In genomic region chr10:73495884-73496674, GRCh38 we compare ENCODE assay signal across 8 cellular contexts. TPM values are rescaled to one million over a fixed set of nuclear protein-coding genes. Genes with fewer than 3 reads are reported as not detected.
A peak's percentile ranks its signal among the peaks of the same experiment; 100 is the strongest.
DNase-seq lines count a peak whose midpoint lies in the region; ATAC-seq and TF ChIP-seq lines count a peak whose summit lies in the region.

Gene PPP3CB, minus strand, starts transcription at chr10:73496024. Its CDS starts 135 bp downstream, at chr10:73495889.

- 6 to 11% (median 8%) methylated on average over 15 to 28 of the region's 28 CpGs for WGBS in adrenal gland, 4 donors
- WGBS in upper lobe of left lung, 2 donors, result 8 to 13% methylated on average over 14 to 25 of the region's 28 CpGs

- TF ChIP-seq POLR2A in adrenal gland (IDR thresholded peaks at IDR 0.05), result no peak
- no peak for TF ChIP-seq POLR2A in upper lobe of left lung (IDR thresholded peaks at IDR 0.05)

- DNase-seq in GM10266 (ENCODE audit: extremely low spot score) (peak; percentile 92), NCI-H1436 (lab: John Stamatoyannopoulos, UW) (peak; percentile 94), SW480 (ENCODE audit: low spot score) (peak; percentile 96), adrenal gland (peak; percentile 91 to 95 (median 94)), left cardiac atrium (peak; percentile 92), posterior vena cava (ENCODE audit: low spot score) (peak; percentile 97), upper lobe of left lung (peak; percentile 91 to 98)

- H3K36me3 ChIP-seq in adrenal gland (replicated peaks in 1 of 2) (no peaks in the 10 kb centered on the region), upper lobe of left lung (peaks cover 0 to 30% (median 15%) of the 10 kb centered on the region in 4 donors)

- TF ChIP-seq EP300 in upper lobe of left lung (IDR thresholded peaks at IDR 0.05), result no peak

- H3K4me3 ChIP-seq in adrenal gland (peak within 1 kb of the TSS; percentile 35 to 98 (median 60)), upper lobe of left lung (peak within 1 kb of the TSS; percentile 59 to 86 (median 78))

- H3K4me1 ChIP-seq in adrenal gland (replicated peaks in 1 of 2) (peaks cover 17 to 38% of the 10 kb centered on the region in 2 donors), upper lobe of left lung (peaks cover 31 to 54% (median 38%) of the 10 kb centered on the region in 4 donors)

- H3K9me3 ChIP-seq in adrenal gland (replicated peaks in 1 of 3) (no peaks in the 10 kb centered on the region), upper lobe of left lung (no peaks in the 10 kb centered on the region)

- H3K27ac ChIP-seq in adrenal gland (peak within 1 kb of the TSS; percentile 83 to 99 (median 91)), upper lobe of left lung (peak within 1 kb of the TSS; percentile 97 to 99 (median 98))

- TF ChIP-seq CTCF in GM10266 (IDR thresholded peaks at IDR 0.05; ENCODE audit: control insufficient read depth, insufficient read depth, low read depth, missing control alignments), result no peak
- no peak for TF ChIP-seq CTCF in adrenal gland (IDR thresholded peaks at IDR 0.05)
- no peak for TF ChIP-seq CTCF in upper lobe of left lung (IDR thresholded peaks at IDR 0.05)

- intact Hi-C loops in adrenal gland (cut with DNase I), result no loop called here
- intact Hi-C loops in left cardiac atrium (cut with DNase I), result no loop called here
- intact Hi-C loops in posterior vena cava (cut with DNase I), result no loop called here

- no peaks in the 10 kb centered on the region for H3K27me3 ChIP-seq in adrenal gland
- H3K27me3 ChIP-seq in upper lobe of left lung, result no peaks in the 10 kb centered on the region

- ATAC-seq in HG02798 (IDR thresholded peaks at IDR 0.05; ENCODE audit: poor library complexity, unreplicated experiment) (peak; percentile 77), left cardiac atrium (peak; percentile 94 to 96), upper lobe of left lung (ENCODE audit: low FRiP score in 2 of 2) (peak; percentile 94 to 95)

RNA-seq across cellular contexts. Expression of gene PPP3CB, which starts in this region (rescaled TPM):
- 10 to 100 TPM; 26.7 to 59.0 (median 50.4) TPM for total RNA-seq in adrenal gland
- polyA plus RNA-seq in adrenal gland, result 10 to 100 TPM; 28.9 to 60.6 (median 36.3) TPM
- total RNA-seq in left cardiac atrium, result 10 to 100 TPM; 44.0 to 45.7 TPM
- total RNA-seq in posterior vena cava, result 10 to 100 TPM; 70.4 to 76.3 TPM
- total RNA-seq in upper lobe of left lung, result 10 to 100 TPM; 24.3 to 42.4 (median 32.9) TPM

Comparison
In these comparisons a context has a peak if more than half of its experiments do, and no peak if none do; other contexts are left out.
1. Peak in every context shown above with its lines: DNase-seq, ATAC-seq, H3K4me3 ChIP-seq and H3K27ac ChIP-seq.